9 cellular contexts compared by ENCODE assay signal in the genomic region with DNA sequence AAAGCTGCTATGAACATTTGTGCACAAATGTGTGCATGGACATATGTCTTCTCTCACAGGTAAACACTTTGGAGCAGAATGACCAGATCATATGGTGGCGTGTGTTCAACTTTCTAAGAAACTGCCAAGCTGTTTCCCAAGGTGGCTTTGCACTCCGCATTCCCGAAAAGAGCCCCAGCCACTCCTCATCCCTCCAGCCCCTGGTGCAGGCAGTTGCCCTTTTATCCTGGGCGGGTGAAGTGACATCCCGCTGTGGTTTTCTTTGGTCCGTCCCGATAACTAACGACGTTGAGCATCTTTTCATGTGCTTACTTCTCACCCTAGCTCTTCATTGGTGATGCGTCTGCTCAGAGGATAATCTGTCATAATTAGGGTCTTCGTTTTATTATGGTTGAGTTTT.
"Had no signal": no experiment of that assay in that cellular context is flagged by ENCODE, and none has a peak within 500 bp of the region (broad histone marks: within the 10 kb centered on the region; RNA-seq: fewer than 3 reads in every experiment).

No MANE protein-coding gene starts in this region.

- H3K4me3 ChIP-seq: heart right ventricle, mucosa of descending colon, spleen, tibial artery, upper lobe of left lung, uterus had no signal

- H3K27ac ChIP-seq: dorsolateral prefrontal cortex, heart right ventricle, spleen, tibial artery, upper lobe of left lung, uterus had no signal

- H3K9me3 ChIP-seq: heart right ventricle, mucosa of descending colon, spleen, tibial artery, upper lobe of left lung, uterus had no signal

- H3K36me3 ChIP-seq: heart right ventricle, spleen, tibial artery, upper lobe of left lung, uterus had no signal

- DNase-seq: effector CD8-positive, alpha-beta T cell; naive thymus-derived CD8-positive, alpha-beta T cell; spleen; tibial artery had no signal

- H3K4me1 ChIP-seq: spleen, tibial artery, upper lobe of left lung, uterus had no signal

- ATAC-seq: naive thymus-derived CD8-positive, alpha-beta T cell had no signal
